Comparison of ENCODE assay signal across 22 cellular contexts in genomic region chr3:54353547-54354339, GRCh38.
DNase-seq lines count a peak whose midpoint lies in the region; TF ChIP-seq lines count a peak whose summit lies in the region.
"Had no signal": no experiment of that assay in that cellular context is flagged by ENCODE, and none has a peak within 500 bp of the region (broad histone marks: within the 10 kb centered on the region; RNA-seq: fewer than 3 reads in every experiment).

No MANE protein-coding gene starts in this region.

- POLR2A ChIA-PET in HEK293T (lab: Yijun Ruan, JAX) = no interaction called here

- H3K36me3 Mint-ChIP-seq in mesothelial cell of epicardium = no peaks in the 10 kb centered on the region
- H3K36me3 Mint-ChIP-seq in activated CD4-positive, alpha-beta T cell treated with anti-CD3 and anti-CD28 coated beads, Interleukin-2, amount 10 ng/mL, durations not matched to agents 24 days and 14 days (ENCODE audit: low read depth) = no peaks in the 10 kb centered on the region
- H3K36me3 Mint-ChIP-seq: activated naive CD4-positive, alpha-beta T cell treated with anti-CD3 and anti-CD28 coated beads, Interleukin-2, amount 50 U/mL, for 24 hours had no signal

- TF ChIP-seq CTCF in C4-2B (conservative IDR thresholded peaks at IDR 0.05) (no peak), mesothelial cell of epicardium (IDR thresholded peaks at IDR 0.05; ENCODE audit: unreplicated experiment) (no peak), foreskin fibroblast (IDR thresholded peaks at IDR 0.05; ENCODE audit: low read depth, low read length) (no peak), GM20000 (IDR thresholded peaks at IDR 0.05; ENCODE audit: extremely low read depth, missing control alignments) (no peak)

- H3K27me3 Mint-ChIP-seq in mesothelial cell of epicardium (ENCODE audit: low read depth) = no peaks in the 10 kb centered on the region
- no peaks in the 10 kb centered on the region for H3K27me3 Mint-ChIP-seq in activated CD4-positive, alpha-beta T cell treated with anti-CD3 and anti-CD28 coated beads, Interleukin-2, amount 10 ng/mL, durations not matched to agents 24 days and 14 days
- H3K27me3 Mint-ChIP-seq: activated naive CD4-positive, alpha-beta T cell treated with anti-CD3 and anti-CD28 coated beads, Interleukin-2, amount 50 U/mL, for 24 hours had no signal

- H3K27ac Mint-ChIP-seq in mesothelial cell of epicardium = peak overlapping the region; percentile 57
- no peak overlapping the region for H3K27ac Mint-ChIP-seq in activated CD4-positive, alpha-beta T cell treated with anti-CD3 and anti-CD28 coated beads, Interleukin-2, amount 10 ng/mL, durations not matched to agents 24 days and 14 days
- H3K27ac Mint-ChIP-seq: activated naive CD4-positive, alpha-beta T cell treated with anti-CD3 and anti-CD28 coated beads, Interleukin-2, amount 50 U/mL, for 24 hours; activated T-helper 1 cell treated with anti-CD3 and anti-CD28 coated beads, Interleukin-12 subunit alpha, Interleukin-12 subunit beta, Interleukin-2, Interleukin-4 antibody, amounts not matched to agents 30 ng/mL and 10 ng/mL and 1 ng/mL, durations not matched to agents 14 hours and 24 hours and 36 hours had no signal

- CTCF ChIA-PET in HEK293T (lab: Yijun Ruan, JAX) = no interaction called here

- H3K4me3 ChIP-seq in foreskin fibroblast (ENCODE audit: low read depth in 1 of 2, low read length in 2 of 2) = no peak overlapping the region
- H3K4me3 ChIP-seq: heart right ventricle had no signal

- H3K4me3 Mint-ChIP-seq in mesothelial cell of epicardium = no peak overlapping the region
- no peak overlapping the region for H3K4me3 Mint-ChIP-seq in activated CD4-positive, alpha-beta T cell treated with anti-CD3 and anti-CD28 coated beads, Interleukin-2, amount 10 ng/mL, durations not matched to agents 24 days and 14 days
- H3K4me3 Mint-ChIP-seq: activated naive CD4-positive, alpha-beta T cell treated with anti-CD3 and anti-CD28 coated beads, Interleukin-2, amount 50 U/mL, for 24 hours; activated T-helper 1 cell treated with anti-CD3 and anti-CD28 coated beads, Interleukin-12 subunit alpha, Interleukin-12 subunit beta, Interleukin-2, Interleukin-4 antibody, amounts not matched to agents 30 ng/mL and 10 ng/mL and 1 ng/mL, durations not matched to agents 14 hours and 24 hours and 36 hours had no signal

- no peaks in the 10 kb centered on the region for H3K9me3 Mint-ChIP-seq in mesothelial cell of epicardium
- no peaks in the 10 kb centered on the region for H3K9me3 Mint-ChIP-seq in activated CD4-positive, alpha-beta T cell treated with anti-CD3 and anti-CD28 coated beads, Interleukin-2, amount 10 ng/mL, durations not matched to agents 24 days and 14 days
- H3K9me3 Mint-ChIP-seq: activated naive CD4-positive, alpha-beta T cell treated with anti-CD3 and anti-CD28 coated beads, Interleukin-2, amount 50 U/mL, for 24 hours; activated T-helper 1 cell treated with anti-CD3 and anti-CD28 coated beads, Interleukin-12 subunit alpha, Interleukin-12 subunit beta, Interleukin-2, Interleukin-4 antibody, amounts not matched to agents 30 ng/mL and 10 ng/mL and 1 ng/mL, durations not matched to agents 14 hours and 24 hours and 36 hours had no signal

- peak overlapping the region; percentile 40 for H3K27ac ChIP-seq in C4-2B
- H3K27ac ChIP-seq: KMS-11 had no signal

- peaks cover 69% of the 10 kb centered on the region for H3K4me1 Mint-ChIP-seq in mesothelial cell of epicardium
- H3K4me1 Mint-ChIP-seq in activated CD4-positive, alpha-beta T cell treated with anti-CD3 and anti-CD28 coated beads, Interleukin-2, amount 10 ng/mL, durations not matched to agents 24 days and 14 days = no peaks in the 10 kb centered on the region
- H3K4me1 Mint-ChIP-seq: activated naive CD4-positive, alpha-beta T cell treated with anti-CD3 and anti-CD28 coated beads, Interleukin-2, amount 50 U/mL, for 24 hours had no signal

- DNase-seq in HEK293T (ENCODE audit: extremely low spot score) = peak; percentile 16
- peak; percentile 77 for DNase-seq in NCI-H748 treated with DMSO at 0.1 percent for 48 hours (lab: John Stamatoyannopoulos, UW)
- no peak for DNase-seq in mesothelial cell of epicardium (ENCODE audit: low spot score in 2 of 2, unreplicated experiment in 2 of 2)
- DNase-seq in foreskin fibroblast = no peak
- no peak for DNase-seq in GM20000 (ENCODE audit: low spot score)
- DNase-seq in NCI-H1048 (lab: John Stamatoyannopoulos, UW) = no peak
- DNase-seq in activated CD4-positive, alpha-beta T cell treated with anti-CD3 and anti-CD28 coated beads, Interleukin-2, amount 10 ng/mL, durations not matched to agents 24 days and 14 days = no peak
- DNase-seq: activated CD4-positive, alpha-beta T cell treated with anti-CD3 and anti-CD28 coated beads for 1 hour; anterior cingulate cortex; C1 segment of cervical spinal cord; central memory CD4-positive, alpha-beta T cell; heart right ventricle; midbrain; NCI-H526; OCI-M1; SHP77 treated with DMSO at 0.1 percent for 48 hours; stimulated activated CD4-positive, alpha-beta T cell treated with anti-CD3 and anti-CD28 coated beads, Interleukin-1b, Interleukin-23, amount 100 ng/mL, for 48 hours; substantia nigra had no signal

- intact Hi-C loops in activated CD4-positive, alpha-beta T cell treated with anti-CD3 and anti-CD28 coated beads, Interleukin-2, amount 10 ng/mL, durations not matched to agents 24 days and 14 days (cut with micrococcal nuclease) = no loop called here

TF ChIP-seq in HEK293T, 16 proteins besides CTCF, POLR2A, EP300 and RAD21:
- TF ChIP-seq FOXA1 (IDR thresholded peaks at IDR 0.05) = peak; percentile 29; the same call in 1 of the 2 replicates
- no peak for TF ChIP-seq CTBP1 (IDR thresholded peaks at IDR 0.05; ENCODE audit: borderline replicate concordance)
- no peak for TF ChIP-seq SP1 (IDR thresholded peaks at IDR 0.05)

Comparison
In these comparisons a context has a peak if more than half of its experiments do, and no peak if none do; other contexts are left out.
1. DNase-seq: peak in HEK293T (single experiment) and NCI-H748 treated with DMSO at 0.1 percent for 48 hours (single experiment); none in mesothelial cell of epicardium (0 of 2), foreskin fibroblast (0 of 2), GM20000 (single experiment), NCI-H1048 (single experiment) and activated CD4-positive, alpha-beta T cell treated with anti-CD3 and anti-CD28 coated beads, Interleukin-2, amount 10 ng/mL, durations not matched to agents 24 days and 14 days (single experiment).